Comparison of ENCODE assay signal across 27 cellular contexts in the genomic region with DNA sequence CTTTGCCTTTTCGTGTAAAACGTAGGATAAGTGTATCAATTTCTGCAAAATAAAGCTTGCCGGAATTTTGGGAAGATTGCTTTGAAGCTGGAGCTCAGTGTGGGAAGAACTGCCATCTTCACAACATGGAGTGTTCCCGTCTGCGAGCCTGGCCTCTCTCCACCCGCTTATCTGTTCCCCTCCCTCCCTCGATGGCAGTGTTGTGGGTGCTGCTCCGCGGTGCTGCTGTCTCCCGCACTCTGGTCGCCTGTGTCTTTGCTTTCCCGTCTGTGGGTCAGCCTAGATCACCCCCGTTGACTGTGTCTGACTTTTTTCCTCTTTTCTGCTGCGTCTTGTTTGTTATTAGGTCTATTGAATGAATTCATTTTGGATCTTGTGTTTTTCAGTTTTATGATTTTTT. TPM values are rescaled to one million over a fixed set of nuclear protein-coding genes. Genes with fewer than 3 reads are reported as not detected.
DNase-seq lines count a peak whose midpoint lies in the region; FAIRE-seq and TF ChIP-seq lines count a peak whose summit lies in the region.
"Had no signal": no experiment of that assay in that cellular context is flagged by ENCODE, and none has a peak within 500 bp of the region (broad histone marks: within the 10 kb centered on the region; RNA-seq: fewer than 3 reads in every experiment).

No MANE protein-coding gene starts in this region.

- H3K9me3 Mint-ChIP-seq in CD14-positive monocyte: peaks cover 0 to 13% (median 4%) of the 10 kb centered on the region in 7 donors
- H3K9me3 Mint-ChIP-seq: CD4-positive, alpha-beta T cell; GM23338; HFFc6; IgD-negative memory B cell had no signal

- H3K27me3 ChIP-seq in OCI-LY1 (ENCODE audit: insufficient read depth, low read length) (no peaks in the 10 kb centered on the region), testis (no peaks in the 10 kb centered on the region), suprapubic skin (no peaks in the 10 kb centered on the region)
- H3K27me3 ChIP-seq: BLaER1 had no signal

- H3K4me1 ChIP-seq in OCI-LY1 (ENCODE audit: insufficient read depth, low read length, severe bottlenecking) (peaks cover 56% of the 10 kb centered on the region), kidney (ENCODE audit: control insufficient read depth in 1 of 2, insufficient read depth in 1 of 2, low read depth in 1 of 2, low read length in 2 of 2) (peaks cover 0 to 2% of the 10 kb centered on the region in 2 donors), testis (no peaks in the 10 kb centered on the region), suprapubic skin (peaks cover 14% of the 10 kb centered on the region)
- H3K4me1 ChIP-seq: HAP-1 had no signal

- H3K9me3 ChIP-seq in OCI-LY1 (ENCODE audit: low read length) (peaks cover 4% of the 10 kb centered on the region; the same call in 1 of the 2 replicates), kidney (ENCODE audit: control insufficient read depth in 1 of 2, low read length in 2 of 2) (no peaks in the 10 kb centered on the region), testis (no peaks in the 10 kb centered on the region), suprapubic skin (no peaks in the 10 kb centered on the region)
- H3K9me3 ChIP-seq: HAP-1 had no signal

- no peaks in the 10 kb centered on the region for H3K9me2 ChIP-seq in OCI-LY1 (ENCODE audit: low read depth, low read length)

- H3K4me2 ChIP-seq in OCI-LY1 (ENCODE audit: low read length): no peak overlapping the region
- H3K4me2 ChIP-seq: BLaER1, GM23338 had no signal

- intact Hi-C loops in CD14-positive monocyte (cut with micrococcal nuclease): loop anchor here in 1 of 2 donors (5.0 to 10.0 kb wide), 2 partner anchors 148 to 406 kb away; partner anchors contain the start of genes CTU2 and RNF166
- intact Hi-C loops in kidney (cut with DNase I): no loop called here
- intact Hi-C loops in testis (cut with DNase I; ENCODE audit: low total_unique reads): no loop called here

- peak; percentile 19 for DNase-seq in CD14-positive monocyte (ENCODE audit: low spot score)
- DNase-seq in kidney: peak; percentile 15
- DNase-seq in testis: peak; percentile 59
- DNase-seq in SW 1271 (lab: John Stamatoyannopoulos, UW): no peak
- no peak for DNase-seq in hepatic stellate cell (ENCODE audit: low spot score)
- DNase-seq in suprapubic skin (ENCODE audit: low spot score in 2 of 2): no peak
- DNase-seq: CD4-positive, alpha-beta T cell; COR-L47; HFFc6; Karpas-422; NCI-H1092 treated with DMSO at 0.1 percent for 48 hours; NCI-H1436; NCI-H187; NCI-H2081 treated with DMSO at 0.1 percent for 48 hours; NCI-H2171; NCI-H226; NCI-H510A; NCI-H69; SIG-M5 had no signal

- no peak overlapping the region for H2AFZ ChIP-seq in OCI-LY1 (ENCODE audit: low read length)
- H2AFZ ChIP-seq: GM23338 had no signal

- peak overlapping the region; percentile 15 for H3K27ac ChIP-seq in OCI-LY1 (ENCODE audit: low read depth, low read length, poor library complexity, severe bottlenecking)
- H3K27ac ChIP-seq in kidney (ENCODE audit: low read depth in 2 of 2, low read length in 2 of 2): no peak overlapping the region
- H3K27ac ChIP-seq in testis: no peak overlapping the region
- H3K27ac ChIP-seq in suprapubic skin: no peak overlapping the region
- H3K27ac ChIP-seq: BLaER1, SK-N-MC had no signal

- no peak overlapping the region for H3K9ac ChIP-seq in OCI-LY1 (ENCODE audit: low read length)
- H3K9ac ChIP-seq in kidney (ENCODE audit: low read length in 2 of 2): no peak overlapping the region
- H3K9ac ChIP-seq: BLaER1 had no signal

- TF ChIP-seq POLR2A in testis (IDR thresholded peaks at IDR 0.05) (no peak), suprapubic skin (IDR thresholded peaks at IDR 0.05) (no peak)

- H3K27me3 Mint-ChIP-seq in CD14-positive monocyte (ENCODE audit: low read depth in 3 of 3): peaks cover 0 to 2% (median 1%) of the 10 kb centered on the region in 3 donors
- H3K27me3 Mint-ChIP-seq: CD4-positive, alpha-beta T cell; IgD-negative memory B cell had no signal

- peaks cover 34 to 41% of the 10 kb centered on the region in 2 donors for H3K36me3 Mint-ChIP-seq in CD14-positive monocyte

- TF ChIP-seq EP300 in suprapubic skin (IDR thresholded peaks at IDR 0.05): no peak

- no peak for FAIRE-seq in kidney (lab: Jason Lieb, UNC)
- FAIRE-seq: A204.1, G401.6 had no signal

- no peak overlapping the region for H3K27ac Mint-ChIP-seq in CD14-positive monocyte
- H3K27ac Mint-ChIP-seq: CD4-positive, alpha-beta T cell; GM23338; HFFc6; IgD-negative memory B cell had no signal

- no peak for TF ChIP-seq CTCF in CD14-positive monocyte (IDR thresholded peaks at IDR 0.05)
- no peak for TF ChIP-seq CTCF in OCI-LY1 (IDR thresholded peaks at IDR 0.05; ENCODE audit: low read length)
- no peak for TF ChIP-seq CTCF in kidney (IDR thresholded peaks at IDR 0.05; ENCODE audit: borderline replicate concordance, extremely low read depth, insufficient read depth)
- no peak for TF ChIP-seq CTCF in testis (IDR thresholded peaks at IDR 0.05)
- TF ChIP-seq CTCF in suprapubic skin (IDR thresholded peaks at IDR 0.05): no peak

- no peak overlapping the region for H3K4me3 Mint-ChIP-seq in CD14-positive monocyte
- H3K4me3 Mint-ChIP-seq: CD4-positive, alpha-beta T cell; GM23338; HFFc6; IgD-negative memory B cell had no signal

- 0 out of 2 replicates have a peak, but pooled peaks cover 10% of the 10 kb centered on the region for H3K79me2 ChIP-seq in OCI-LY1 (ENCODE audit: insufficient read depth, low read length)

- H4K20me1 ChIP-seq in OCI-LY1 (ENCODE audit: insufficient read depth, low read length): no peaks in the 10 kb centered on the region

- WGBS in testis, 2 donors: 62 to 78% methylated on average over 14 of the region's 14 CpGs
- WGBS in suprapubic skin: 94% methylated on average over 14 of the region's 14 CpGs

- peaks cover 19% of the 10 kb centered on the region for H3K4me1 Mint-ChIP-seq in CD14-positive monocyte

- H3K36me3 ChIP-seq in OCI-LY1 (ENCODE audit: insufficient read depth, low read length) (peaks cover 91% of the 10 kb centered on the region), kidney (ENCODE audit: control insufficient read depth in 1 of 2, insufficient read depth in 2 of 2, low read length in 2 of 2) (peaks cover 24 to 29% of the 10 kb centered on the region in 2 donors), testis (ENCODE audit: low read depth, missing control alignments) (no peaks in the 10 kb centered on the region), suprapubic skin (peaks cover 58% of the 10 kb centered on the region)

- no peak overlapping the region for H3K4me3 ChIP-seq in OCI-LY1 (ENCODE audit: low read depth, low read length, poor library complexity, severe bottlenecking)
- no peak overlapping the region for H3K4me3 ChIP-seq in kidney (ENCODE audit: low read length in 2 of 2)
- no peak overlapping the region for H3K4me3 ChIP-seq in testis
- H3K4me3 ChIP-seq in suprapubic skin: no peak overlapping the region
- H3K4me3 ChIP-seq: BLaER1, GM23338, HAP-1, SK-N-MC had no signal

- no peaks in the 10 kb centered on the region for H3F3A ChIP-seq in OCI-LY1 (ENCODE audit: insufficient read depth, low read length)

RNA-seq across cellular contexts. Expression of gene ACSF3, which starts 17.0 kb away (rescaled TPM):
- polyA plus RNA-seq in CD14-positive monocyte: 10 to 100 TPM; 23.5 to 26.4 TPM
- 33.2 TPM for total RNA-seq in kidney
- 39.0 TPM for polyA plus RNA-seq in kidney (ENCODE audit: insufficient read depth, low read depth, low replicate concordance)
- 10 to 100 TPM; 61.0 to 70.1 TPM for total RNA-seq in testis
- polyA plus RNA-seq in testis (ENCODE audit: insufficient read depth, low read depth, low replicate concordance): 30.3 TPM
- 10 to 100 TPM; 26.1 to 55.1 (median 32.5) TPM for total RNA-seq in suprapubic skin

Comparison
In these comparisons a context has a peak if more than half of its experiments do, and no peak if none do; other contexts are left out.
1. DNase-seq: peak in CD14-positive monocyte (single experiment), kidney (single experiment) and testis (single experiment); none in SW 1271 (0 of 2), hepatic stellate cell (single experiment) and suprapubic skin (0 of 2).